8 cellular contexts compared by ENCODE assay signal in the genomic region with DNA sequence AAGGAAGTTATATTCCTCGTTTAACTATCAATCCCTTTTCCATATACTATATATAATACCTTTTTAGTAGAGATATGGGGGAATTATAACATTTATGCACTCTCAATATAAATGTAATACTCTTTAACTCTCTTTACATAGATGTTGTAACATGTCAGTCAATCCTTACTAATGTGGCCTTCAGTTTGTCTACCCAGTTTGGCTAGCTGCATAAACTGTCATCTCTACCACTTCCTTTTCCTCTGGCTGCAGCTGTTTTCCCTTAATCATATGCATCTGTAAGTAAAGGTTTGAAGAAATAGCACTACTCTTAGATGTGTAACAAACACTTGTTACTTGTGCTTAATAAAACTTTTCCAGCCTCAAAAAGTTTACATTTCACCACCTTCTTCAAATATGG. TPM values are rescaled to one million over a fixed set of nuclear protein-coding genes. Genes with fewer than 3 reads are reported as not detected.
DNase-seq lines count a peak whose midpoint lies in the region; ATAC-seq and TF ChIP-seq lines count a peak whose summit lies in the region.

No MANE protein-coding gene starts in this region.

- no peaks in the 10 kb centered on the region for H3K27me3 ChIP-seq in breast epithelium
- H3K27me3 ChIP-seq in gastroesophageal sphincter: no peaks in the 10 kb centered on the region

- ATAC-seq in HG03066 (IDR thresholded peaks at IDR 0.05; ENCODE audit: low read depth, unreplicated experiment): peak; percentile 53
- ATAC-seq in T-helper 17 cell: peak; percentile 82
- ATAC-seq in gastroesophageal sphincter: no peak

- DNase-seq in activated naive CD8-positive, alpha-beta T cell treated with anti-CD3 and anti-CD28 coated beads for 36 hours: no peak
- DNase-seq in T-helper 17 cell (no peak), breast epithelium (ENCODE audit: low spot score in 2 of 2) (no peak), NCI-H1417 (lab: John Stamatoyannopoulos, UW) (no peak), activated gamma-delta T cell treated with Interleukin-2 at 50 U/mL for 16 hours (no peak)

- intact Hi-C loops in breast epithelium (cut with DNase I; ENCODE audit: low total_unique reads): no loop called here

- H3K27ac Mint-ChIP-seq in activated naive CD8-positive, alpha-beta T cell: peak overlapping the region; percentile 81
- H3K27ac Mint-ChIP-seq in activated naive CD8-positive, alpha-beta T cell treated with anti-CD3 and anti-CD28 coated beads for 36 hours: no peak overlapping the region
- H3K27ac Mint-ChIP-seq in T-helper 17 cell: peak overlapping the region; percentile 81

- H3K4me3 Mint-ChIP-seq in activated naive CD8-positive, alpha-beta T cell: peak overlapping the region; percentile 25
- no peak overlapping the region for H3K4me3 Mint-ChIP-seq in activated naive CD8-positive, alpha-beta T cell treated with anti-CD3 and anti-CD28 coated beads for 36 hours
- H3K4me3 Mint-ChIP-seq in T-helper 17 cell: no peak overlapping the region

- TF ChIP-seq POLR2A in breast epithelium (IDR thresholded peaks at IDR 0.05): no peak
- no peak for TF ChIP-seq POLR2A in gastroesophageal sphincter (IDR thresholded peaks at IDR 0.05)

- no peak for TF ChIP-seq CTCF in breast epithelium (IDR thresholded peaks at IDR 0.05)
- no peak for TF ChIP-seq CTCF in gastroesophageal sphincter (IDR thresholded peaks at IDR 0.05)

- H3K27ac ChIP-seq in breast epithelium (no peak overlapping the region), gastroesophageal sphincter (no peak overlapping the region)

- H3K4me3 ChIP-seq in breast epithelium: no peak overlapping the region
- no peak overlapping the region for H3K4me3 ChIP-seq in gastroesophageal sphincter

- H3K36me3 ChIP-seq in breast epithelium (no peaks in the 10 kb centered on the region), gastroesophageal sphincter (no peaks in the 10 kb centered on the region)

- H3K4me1 ChIP-seq in breast epithelium: no peaks in the 10 kb centered on the region
- peaks cover 0 to 34% (median 0%) of the 10 kb centered on the region in 3 donors for H3K4me1 ChIP-seq in gastroesophageal sphincter

- no peaks in the 10 kb centered on the region for H3K27me3 Mint-ChIP-seq in activated naive CD8-positive, alpha-beta T cell
- H3K27me3 Mint-ChIP-seq in activated naive CD8-positive, alpha-beta T cell treated with anti-CD3 and anti-CD28 coated beads for 36 hours: no peaks in the 10 kb centered on the region
- no peaks in the 10 kb centered on the region for H3K27me3 Mint-ChIP-seq in T-helper 17 cell

- peaks cover 78% of the 10 kb centered on the region for H3K4me1 Mint-ChIP-seq in activated naive CD8-positive, alpha-beta T cell (ENCODE audit: low read depth)
- peaks cover 69% of the 10 kb centered on the region for H3K4me1 Mint-ChIP-seq in activated naive CD8-positive, alpha-beta T cell treated with anti-CD3 and anti-CD28 coated beads for 36 hours
- peaks cover 48% of the 10 kb centered on the region for H3K4me1 Mint-ChIP-seq in T-helper 17 cell

- TF ChIP-seq EP300 in gastroesophageal sphincter (IDR thresholded peaks at IDR 0.05): no peak

- 80 to 93% methylated on average over 1 of the region's 1 CpG for WGBS in gastroesophageal sphincter (ENCODE audit: low coverage in 1 of 2), 2 donors

- no peaks in the 10 kb centered on the region for H3K9me3 ChIP-seq in T-helper 17 cell (ENCODE audit: control insufficient read depth, low read length, poor library complexity, severe bottlenecking)
- no peaks in the 10 kb centered on the region for H3K9me3 ChIP-seq in breast epithelium
- H3K9me3 ChIP-seq in gastroesophageal sphincter: no peaks in the 10 kb centered on the region

- H3K9me3 Mint-ChIP-seq in activated naive CD8-positive, alpha-beta T cell (ENCODE audit: low read depth): no peaks in the 10 kb centered on the region
- H3K9me3 Mint-ChIP-seq in activated naive CD8-positive, alpha-beta T cell treated with anti-CD3 and anti-CD28 coated beads for 36 hours: no peaks in the 10 kb centered on the region

- H3K36me3 Mint-ChIP-seq in activated naive CD8-positive, alpha-beta T cell: peaks cover 4% of the 10 kb centered on the region
- peaks cover 7% of the 10 kb centered on the region for H3K36me3 Mint-ChIP-seq in activated naive CD8-positive, alpha-beta T cell treated with anti-CD3 and anti-CD28 coated beads for 36 hours
- peaks cover 2% of the 10 kb centered on the region for H3K36me3 Mint-ChIP-seq in T-helper 17 cell (ENCODE audit: low read depth)

RNA-seq across cellular contexts. Expression of a gene that starts 13.4 kb away (rescaled TPM):
- 10 to 100 TPM; 14.8 to 15.5 TPM for total RNA-seq in activated naive CD8-positive, alpha-beta T cell treated with anti-CD3 and anti-CD28 coated beads for 36 hours
- total RNA-seq in T-helper 17 cell: 10 to 100 TPM in 1 of 2 donors, 1 to 10 TPM in 1; 9.1 to 15.9 TPM
- total RNA-seq in breast epithelium: 10 to 100 TPM; 13.6 to 26.3 (median 23.3) TPM
- 10 to 100 TPM; 10.5 to 24.8 (median 15.9) TPM for total RNA-seq in gastroesophageal sphincter

RNA-seq across cellular contexts. Expression of a gene that starts 13.9 kb away (rescaled TPM):
- 10 to 100 TPM; 13.1 to 13.2 TPM for total RNA-seq in activated naive CD8-positive, alpha-beta T cell treated with anti-CD3 and anti-CD28 coated beads for 36 hours
- 1 to 10 TPM; 5.4 to 6.2 TPM for total RNA-seq in T-helper 17 cell
- 10 to 100 TPM; 10.7 to 15.7 (median 14.1) TPM for total RNA-seq in breast epithelium
- total RNA-seq in gastroesophageal sphincter: 10 to 100 TPM in 3 of 4 donors, 1 to 10 TPM in 1; 9.8 to 14.6 (median 11.9) TPM
